23 cellular contexts compared by ENCODE assay signal in genomic region chr19:31980851-31981250, GRCh38.
"Had no signal": no experiment of that assay in that cellular context is flagged by ENCODE, and none has a peak within 500 bp of the region (broad histone marks: within the 10 kb centered on the region; RNA-seq: fewer than 3 reads in every experiment).

No MANE protein-coding gene starts in this region.

- DNase-seq: dermis blood vessel endothelial cell; dorsolateral prefrontal cortex; effector CD8-positive, alpha-beta T cell; effector memory CD8-positive, alpha-beta T cell; esophagus squamous epithelium; foreskin fibroblast; foreskin melanocyte; gastrocnemius medialis; glutamatergic neuron; heart right ventricle; hippocampal formation; left cardiac atrium; left lung; left ventricle myocardium superior; lower lobe of right lung; mesendoderm; midbrain had no signal

- ATAC-seq: effector memory CD8-positive, alpha-beta T cell; gastrocnemius medialis; heart right ventricle; left cardiac atrium; left lung; left ventricle myocardium superior; lower lobe of right lung had no signal

- FAIRE-seq: colon, endothelial cell of umbilical vein, islet of Langerhans, keratinocyte had no signal

- H3K27ac ChIP-seq: coronary artery, dorsolateral prefrontal cortex, esophagus squamous epithelium, gastrocnemius medialis, heart right ventricle, left lung, lower lobe of right lung had no signal

- H3K4me3 ChIP-seq: coronary artery, dorsolateral prefrontal cortex, esophagus squamous epithelium, gastrocnemius medialis, heart right ventricle, left lung, lower lobe of right lung had no signal

- H3K36me3 Mint-ChIP-seq: memory B cell had no signal

- H3K9me3 ChIP-seq: gastrocnemius medialis, lower lobe of right lung had no signal

- H3K27me3 Mint-ChIP-seq: memory B cell had no signal

- H3K9me3 Mint-ChIP-seq: effector memory CD8-positive, alpha-beta T cell had no signal

- H3K27ac Mint-ChIP-seq: effector memory CD8-positive, alpha-beta T cell; memory B cell had no signal

- H3K36me3 ChIP-seq: esophagus squamous epithelium, gastrocnemius medialis, heart right ventricle, left lung, lower lobe of right lung had no signal

- H3K27me3 ChIP-seq: esophagus squamous epithelium, gastrocnemius medialis, heart right ventricle, left lung had no signal

- H3K4me3 Mint-ChIP-seq: effector memory CD8-positive, alpha-beta T cell; memory B cell had no signal

- H3K4me1 Mint-ChIP-seq: memory B cell had no signal

- H3K4me1 ChIP-seq: esophagus squamous epithelium, gastrocnemius medialis, heart right ventricle, left lung, lower lobe of right lung had no signal
